ENCODE assay signal across 8 cellular contexts in the genomic region with DNA sequence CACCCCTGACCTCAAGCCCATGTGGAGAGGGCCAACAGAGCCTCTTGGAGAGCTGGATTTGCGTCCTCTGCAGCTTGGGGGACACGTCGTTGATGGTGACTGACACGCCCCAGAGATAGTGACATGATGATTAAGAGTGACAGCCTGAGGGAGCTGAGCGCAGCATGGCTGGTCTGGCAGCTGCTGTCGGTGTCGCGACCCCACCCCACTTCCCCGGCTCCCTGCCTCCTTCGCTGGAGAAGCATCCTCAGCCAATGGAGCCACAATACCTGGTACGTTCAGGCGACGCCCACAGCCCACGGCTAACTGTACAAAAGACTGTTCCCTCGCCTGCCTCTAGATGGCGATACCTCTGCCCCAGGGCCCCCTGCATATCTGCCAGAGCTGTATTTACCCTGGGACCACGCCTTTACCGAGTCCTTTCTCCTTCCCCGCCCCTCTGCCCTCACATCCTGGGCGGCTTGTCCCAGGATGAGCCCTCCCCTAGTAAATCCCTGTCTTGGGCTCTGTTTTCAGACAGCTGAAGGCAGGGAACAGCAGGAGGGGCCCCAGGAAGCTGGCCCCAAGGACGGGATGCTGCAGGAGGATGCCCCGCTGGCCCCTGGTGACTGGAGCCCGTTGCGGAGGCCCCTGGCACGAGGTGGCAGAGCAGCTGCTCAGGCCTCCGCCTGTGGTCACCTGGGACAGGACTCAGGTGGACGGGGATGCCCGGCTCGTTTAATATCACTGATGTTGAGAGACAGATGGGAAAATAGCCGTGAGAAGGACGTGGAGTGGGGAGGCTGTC.
DNase-seq lines count a peak whose midpoint lies in the region; TF ChIP-seq lines count a peak whose summit lies in the region.

No MANE protein-coding gene starts in this region.

- H3K27me3 Mint-ChIP-seq in activated naive CD4-positive, alpha-beta T cell treated with anti-CD3 and anti-CD28 coated beads for 36 hours (ENCODE audit: low read depth), result peaks cover 12% of the 10 kb centered on the region
- peaks cover 3% of the 10 kb centered on the region for H3K27me3 Mint-ChIP-seq in glutamatergic neuron (ENCODE audit: unreplicated experiment)

- H3K4me2 ChIP-seq in Loucy (ENCODE audit: low read depth, low read length, poor library complexity, severe bottlenecking) (peak overlapping the region; percentile 75), osteoblast (ENCODE audit: insufficient read depth, low read length) (peak overlapping the region; percentile 75)

- peaks cover 17% of the 10 kb centered on the region for H3K4me1 Mint-ChIP-seq in activated naive CD4-positive, alpha-beta T cell treated with anti-CD3 and anti-CD28 coated beads for 36 hours (ENCODE audit: low read depth)
- peaks cover 9% of the 10 kb centered on the region for H3K4me1 Mint-ChIP-seq in glutamatergic neuron (ENCODE audit: low read depth, unreplicated experiment)

- H3K36me3 ChIP-seq in Loucy (ENCODE audit: insufficient read depth, low read length), result no peaks in the 10 kb centered on the region
- no peaks in the 10 kb centered on the region for H3K36me3 ChIP-seq in osteoblast (ENCODE audit: insufficient read depth, low read length)
- no peaks in the 10 kb centered on the region for H3K36me3 ChIP-seq in testis (ENCODE audit: low read depth, missing control alignments)

- H3K27ac ChIP-seq in osteoblast (ENCODE audit: low read depth, low read length) (no peak overlapping the region), testis (no peak overlapping the region)

- TF ChIP-seq CTCF in Loucy (conservative IDR thresholded peaks at IDR 0.05; ENCODE audit: low read length) (peak; percentile 81), glutamatergic neuron (IDR thresholded peaks at IDR 0.05; ENCODE audit: partially characterized antibody, unreplicated experiment) (peak; percentile 80), osteoblast (IDR thresholded peaks at IDR 0.05; ENCODE audit: extremely low read depth, low read depth, low read length) (peak; percentile 85), testis (IDR thresholded peaks at IDR 0.05) (peak; percentile 18 to 71 (median 58))

- 23 to 24% methylated on average over 23 to 31 of the region's 31 CpGs for WGBS in testis, 2 donors

- no peaks in the 10 kb centered on the region for H3F3A ChIP-seq in Loucy (ENCODE audit: low read depth)

- H3K27me3 ChIP-seq in Loucy (ENCODE audit: insufficient read depth, low read length, poor library complexity, severe bottlenecking) (no peaks in the 10 kb centered on the region), osteoblast (ENCODE audit: insufficient read depth, low read length) (peaks cover 29% of the 10 kb centered on the region), testis (no peaks in the 10 kb centered on the region)

- H3K9ac ChIP-seq in Loucy (ENCODE audit: low read depth, low read length, poor library complexity, severe bottlenecking), result no peak overlapping the region

- intact Hi-C loops in activated naive CD4-positive, alpha-beta T cell treated with anti-CD3 and anti-CD28 coated beads for 36 hours (cut with micrococcal nuclease), result loop anchor here (1.0 to 2.0 kb wide), 3 partner anchors 91 to 204 kb away; a partner anchor contains a TSS
- intact Hi-C loops in testis (cut with DNase I; ENCODE audit: low total_unique reads), result no loop called here

- peak overlapping the region; percentile 65 for H3K4me3 Mint-ChIP-seq in activated naive CD4-positive, alpha-beta T cell treated with anti-CD3 and anti-CD28 coated beads for 36 hours
- peak overlapping the region; percentile 74 for H3K4me3 Mint-ChIP-seq in glutamatergic neuron (ENCODE audit: unreplicated experiment)

- H3K9me3 ChIP-seq in Loucy (ENCODE audit: insufficient read depth, low read depth, low read length) (no peaks in the 10 kb centered on the region), osteoblast (ENCODE audit: low read depth, low read length) (no peaks in the 10 kb centered on the region), testis (no peaks in the 10 kb centered on the region)

- H3K79me2 ChIP-seq in Loucy (ENCODE audit: insufficient read depth, low read length) (no peaks in the 10 kb centered on the region), osteoblast (ENCODE audit: insufficient read depth, low read length) (no peaks in the 10 kb centered on the region)

- H2AFZ ChIP-seq in Loucy (ENCODE audit: low read length) (peak overlapping the region; percentile 76), osteoblast (ENCODE audit: low read length) (peak overlapping the region; percentile 80)

- no peaks in the 10 kb centered on the region for H3K36me3 Mint-ChIP-seq in activated naive CD4-positive, alpha-beta T cell treated with anti-CD3 and anti-CD28 coated beads for 36 hours (ENCODE audit: low read depth)
- no peaks in the 10 kb centered on the region for H3K36me3 Mint-ChIP-seq in glutamatergic neuron (ENCODE audit: unreplicated experiment)

- CTCF ChIA-PET in activated naive CD4-positive, alpha-beta T cell treated with anti-CD3 and anti-CD28 coated beads for 36 hours (lab: Charles Lee), result interaction anchor here (0.6 to 1.9 kb wide), 51 partner anchors 9 to 295 kb away, joined by 3 to 13 read pairs (median 4); a partner anchor contains a TSS

- TF ChIP-seq POLR2A in testis (IDR thresholded peaks at IDR 0.05), result no peak

- H3K9me2 ChIP-seq in Loucy (replicated peaks; ENCODE audit: low read depth, low read length), result no peaks in the 10 kb centered on the region

- no peak overlapping the region for H3K27ac Mint-ChIP-seq in activated naive CD4-positive, alpha-beta T cell treated with anti-CD3 and anti-CD28 coated beads for 36 hours
- peak overlapping the region; percentile 28 for H3K27ac Mint-ChIP-seq in glutamatergic neuron (ENCODE audit: unreplicated experiment)

- DNase-seq in NK-92 treated with Interleukin-12 subunit alpha and Interleukin-12 subunit beta, amount 100 ng/mL, for 24 hours (lab: John Stamatoyannopoulos, UW), result peak; percentile 45
- DNase-seq in NK-92 (lab: John Stamatoyannopoulos, UW; ENCODE audit: unreplicated experiment) (no peak), SK-N-DZ (ENCODE audit: low spot score) (peak; percentile 84), glutamatergic neuron (peak; percentile 85), osteoblast (ENCODE audit: insufficient read length, low spot score, missing footprints) (peak; percentile 94), testis (peak; percentile 74)
- DNase-seq in activated naive CD4-positive, alpha-beta T cell treated with anti-CD3 and anti-CD28 coated beads for 36 hours, result peak; percentile 79

- peak overlapping the region; percentile 62 for H3K4me3 ChIP-seq in Loucy (ENCODE audit: low read length, poor library complexity, severe bottlenecking)
- peak overlapping the region; percentile 58 for H3K4me3 ChIP-seq in osteoblast (ENCODE audit: insufficient read depth, low read length)
- peak overlapping the region in 1 of 2 donors; percentile 38 for H3K4me3 ChIP-seq in testis

- no peaks in the 10 kb centered on the region for H3K9me3 Mint-ChIP-seq in activated naive CD4-positive, alpha-beta T cell treated with anti-CD3 and anti-CD28 coated beads for 36 hours
- H3K9me3 Mint-ChIP-seq in glutamatergic neuron (ENCODE audit: unreplicated experiment), result peaks cover 2% of the 10 kb centered on the region

- peaks cover 4% of the 10 kb centered on the region for H3K4me1 ChIP-seq in Loucy (ENCODE audit: insufficient read depth, low read length, poor library complexity, severe bottlenecking)
- H3K4me1 ChIP-seq in osteoblast (ENCODE audit: insufficient read depth, low read length), result peaks cover 19% of the 10 kb centered on the region
- no peaks in the 10 kb centered on the region for H3K4me1 ChIP-seq in testis

- H4K20me1 ChIP-seq in Loucy (ENCODE audit: insufficient read depth, low read length, poor library complexity, severe bottlenecking) (no peaks in the 10 kb centered on the region), osteoblast (ENCODE audit: insufficient read depth, low read length) (no peaks in the 10 kb centered on the region)
